In the genomic region with DNA sequence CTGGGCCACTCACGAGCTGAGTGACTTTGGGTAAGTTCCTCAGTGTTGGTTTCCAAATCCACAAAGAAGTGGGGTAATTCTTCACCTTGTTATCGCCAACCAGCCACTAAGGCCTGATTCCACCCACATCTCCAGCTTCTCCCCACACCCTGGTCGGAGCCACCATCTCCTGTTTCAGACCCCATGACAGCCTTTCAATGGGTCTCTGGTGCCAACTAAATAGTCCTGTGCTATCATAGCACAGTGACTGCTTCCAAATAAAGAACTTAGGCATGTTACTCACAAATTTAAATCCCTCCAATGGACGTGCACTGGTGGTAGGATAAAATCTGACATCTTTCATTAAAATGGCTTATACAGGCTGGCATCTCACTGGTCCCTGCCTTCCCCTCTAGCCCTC, we compare ENCODE assay signal across 39 cellular contexts. TPM values are rescaled to one million over a fixed set of nuclear protein-coding genes. Genes with fewer than 3 reads are reported as not detected.
"Had no signal": no experiment of that assay in that cellular context is flagged by ENCODE, and none has a peak within 500 bp of the region (broad histone marks: within the 10 kb centered on the region; RNA-seq: fewer than 3 reads in every experiment).

No MANE protein-coding gene starts in this region.

- H3K9me3 ChIP-seq: ascending aorta, Peyer's patch, SJCRH30 had no signal

- H3K27ac ChIP-seq: ascending aorta, Peyer's patch, RWPE1, SJCRH30, SK-N-MC, WERI-Rb-1 had no signal

- H3K4me3 Mint-ChIP-seq: activated CD4-positive, alpha-beta memory T cell treated with anti-CD3 and anti-CD28 coated beads, Interleukin-2, amount 10 ng/mL, durations not matched to agents 7 days and 5 days; activated CD8-positive, alpha-beta memory T cell treated with anti-CD3 and anti-CD28 coated beads, Interleukin-2, amount 10 ng/mL, durations not matched to agents 7 days and 5 days; activated naive CD4-positive, alpha-beta T cell treated with anti-CD3 and anti-CD28 coated beads, Interleukin-2, amount 50 U/mL, for 24 hours; activated naive CD8-positive, alpha-beta T cell treated with anti-CD3 and anti-CD28 coated beads, Interleukin-2, amount 10 ng/mL, durations not matched to agents 7 days and 5 days; activated T-cell treated with anti-CD3 and anti-CD28 coated beads, Interleukin-2, amount 50 U/mL, for 72 hours; activated T-helper 17 cell treated with anti-CD3 and anti-CD28 coated beads, Interleukin-2, amount 50 U/mL, for 72 hours had no signal

- H3K4me1 ChIP-seq: ascending aorta, Peyer's patch, SJCRH30 had no signal

- DNase-seq: activated CD4-positive, alpha-beta memory T cell treated with anti-CD3 and anti-CD28 coated beads, Interleukin-2, amount 10 ng/mL, durations not matched to agents 7 days and 5 days; activated CD4-positive, alpha-beta T cell treated with anti-CD3 and anti-CD28 coated beads for 1 hour; activated CD4-positive, alpha-beta T cell treated with anti-CD3 and anti-CD28 coated beads for 48 hours; activated CD4-positive, CD25-positive, alpha-beta regulatory T cell; activated CD8-positive, alpha-beta memory T cell treated with anti-CD3 and anti-CD28 coated beads for 24 hours; activated CD8-positive, alpha-beta memory T cell treated with anti-CD3 and anti-CD28 coated beads, Interleukin-2, amount 10 ng/mL, durations not matched to agents 7 days and 5 days; activated CD8-positive, alpha-beta memory T cell treated with anti-CD3 and anti-CD28 coated beads, Interleukin-2, amount 50 U/mL, for 48 hours; activated gamma-delta T cell; activated naive CD4-positive, alpha-beta T cell treated with Interleukin-2 at 50 U/mL for 16 hours; activated naive CD8-positive, alpha-beta T cell treated with anti-CD3 and anti-CD28 coated beads, Interleukin-2, amount 10 ng/mL, durations not matched to agents 7 days and 5 days; activated T-cell treated with anti-CD3 and anti-CD28 coated beads, Interleukin-2, amount 50 U/mL, for 72 hours; amygdala; caudate nucleus; NCI-H1092 treated with DMSO at 0.1 percent for 48 hours; NCI-H1417; NCI-H146; NCI-H187; NCI-H2029 treated with DMSO at 0.1 percent for 48 hours; NCI-H2107; NCI-H2171; NCI-H510A; NCI-H526; NCI-H748 treated with DMSO at 0.1 percent for 48 hours; NK-92 treated with Interleukin-12 subunit alpha and Interleukin-12 subunit beta, amount 100 ng/mL, for 24 hours; PC-3; Peyer's patch; SHP77; SJCRH30; T1000; WERI-Rb-1 had no signal

- ATAC-seq: activated CD8-positive, alpha-beta memory T cell treated with anti-CD3 and anti-CD28 coated beads, Interleukin-2, amount 10 ng/mL, durations not matched to agents 7 days and 5 days; activated T-cell treated with anti-CD3 and anti-CD28 coated beads, Interleukin-2, amount 50 U/mL, for 72 hours; activated T-helper 17 cell treated with anti-CD3 and anti-CD28 coated beads, Interleukin-2, amount 50 U/mL, for 72 hours; K562; PC-3 had no signal

- H3K27me3 Mint-ChIP-seq: activated CD4-positive, alpha-beta memory T cell treated with anti-CD3 and anti-CD28 coated beads, Interleukin-2, amount 10 ng/mL, durations not matched to agents 7 days and 5 days; activated CD8-positive, alpha-beta memory T cell treated with anti-CD3 and anti-CD28 coated beads, Interleukin-2, amount 10 ng/mL, durations not matched to agents 7 days and 5 days had no signal

- H3K36me3 Mint-ChIP-seq: activated CD8-positive, alpha-beta memory T cell treated with anti-CD3 and anti-CD28 coated beads, Interleukin-2, amount 10 ng/mL, durations not matched to agents 7 days and 5 days; activated naive CD4-positive, alpha-beta T cell treated with anti-CD3 and anti-CD28 coated beads, Interleukin-2, amount 50 U/mL, for 24 hours; activated naive CD8-positive, alpha-beta T cell treated with anti-CD3 and anti-CD28 coated beads, Interleukin-2, amount 10 ng/mL, durations not matched to agents 7 days and 5 days had no signal

- H3K4me3 ChIP-seq: ascending aorta, K562, Peyer's patch, SJCRH30, SK-N-MC had no signal

- H3K36me3 ChIP-seq: ascending aorta, Peyer's patch, SJCRH30, WERI-Rb-1 had no signal

- H3K27me3 ChIP-seq: ascending aorta, Peyer's patch, SJCRH30 had no signal

- H3K4me1 Mint-ChIP-seq: activated CD4-positive, alpha-beta memory T cell treated with anti-CD3 and anti-CD28 coated beads, Interleukin-2, amount 10 ng/mL, durations not matched to agents 7 days and 5 days; activated CD8-positive, alpha-beta memory T cell treated with anti-CD3 and anti-CD28 coated beads, Interleukin-2, amount 10 ng/mL, durations not matched to agents 7 days and 5 days; activated naive CD4-positive, alpha-beta T cell treated with anti-CD3 and anti-CD28 coated beads, Interleukin-2, amount 50 U/mL, for 24 hours; activated naive CD8-positive, alpha-beta T cell treated with anti-CD3 and anti-CD28 coated beads, Interleukin-2, amount 10 ng/mL, durations not matched to agents 7 days and 5 days; activated T-helper 17 cell treated with anti-CD3 and anti-CD28 coated beads, Interleukin-2, amount 50 U/mL, for 72 hours had no signal

RNA-seq across cellular contexts. Expression of gene TBX5, which starts 44.0 kb away (rescaled TPM):
- total RNA-seq: activated CD4-positive, alpha-beta memory T cell treated with anti-CD3 and anti-CD28 coated beads, Interleukin-2, amount 10 ng/mL, durations not matched to agents 7 days and 5 days; activated CD8-positive, alpha-beta memory T cell treated with anti-CD3 and anti-CD28 coated beads, Interleukin-2, amount 10 ng/mL, durations not matched to agents 7 days and 5 days; activated naive CD8-positive, alpha-beta T cell treated with anti-CD3 and anti-CD28 coated beads, Interleukin-2, amount 10 ng/mL, durations not matched to agents 7 days and 5 days; activated T-cell treated with anti-CD3 and anti-CD28 coated beads, Interleukin-2, amount 50 U/mL, for 72 hours; activated T-helper 17 cell treated with anti-CD3 and anti-CD28 coated beads, Interleukin-2, amount 50 U/mL, for 72 hours; ascending aorta; K562; M059J; PC-3; Peyer's patch; SJCRH30; T-helper 1 cell treated with Interleukin-12 subunit alpha and Interleukin-12 subunit beta and Interleukin-4 antibody, amounts not matched to agents 30 ng/mL and 1 ng/mL, for 36 hours; T-helper 2 cell treated with Interferon-gamma antibody and Interleukin-4, amounts not matched to agents 100 ng/mL and 5 ng/mL, for 36 hours had no signal
- polyA plus RNA-seq: K562 had no signal
